In the genomic region with DNA sequence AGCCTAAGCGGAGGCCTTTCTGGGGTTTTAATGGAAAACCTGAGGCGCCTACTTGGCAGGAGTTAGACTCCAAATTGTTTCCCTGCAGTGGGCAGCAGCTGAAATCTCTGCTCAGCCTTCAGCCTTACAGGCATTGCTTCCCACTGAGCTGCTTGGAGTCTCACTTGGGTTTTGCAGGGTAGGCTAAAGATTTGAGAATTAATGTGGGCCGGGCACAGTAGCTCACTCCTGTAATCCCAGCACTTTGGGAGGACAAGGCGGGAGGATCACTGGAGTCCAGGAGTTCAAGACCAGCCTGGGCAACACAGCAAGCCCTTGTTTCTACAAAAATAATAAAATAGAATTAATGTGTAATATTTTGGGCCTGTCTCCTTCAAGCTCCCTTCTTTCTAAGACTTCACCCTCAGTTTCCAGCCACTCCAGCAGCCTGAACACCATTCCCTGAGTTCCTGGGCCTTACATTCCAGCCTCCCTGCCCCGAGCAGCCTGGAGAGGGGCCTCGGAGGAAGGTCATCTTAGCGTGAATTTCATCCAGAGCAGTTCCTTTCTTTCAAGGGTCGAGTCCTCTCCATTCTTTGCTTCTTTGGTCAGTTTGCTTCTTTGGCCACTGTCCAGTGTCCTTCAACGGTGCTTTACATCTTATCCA, we compare ENCODE assay signal across 1 cellular context.
TF ChIP-seq lines count a peak whose summit lies in the region.

No MANE protein-coding gene starts in this region.

TF ChIP-seq in GM12878, 131 proteins besides CTCF, POLR2A, EP300 and RAD21:
- TF ChIP-seq, protein P1, sequence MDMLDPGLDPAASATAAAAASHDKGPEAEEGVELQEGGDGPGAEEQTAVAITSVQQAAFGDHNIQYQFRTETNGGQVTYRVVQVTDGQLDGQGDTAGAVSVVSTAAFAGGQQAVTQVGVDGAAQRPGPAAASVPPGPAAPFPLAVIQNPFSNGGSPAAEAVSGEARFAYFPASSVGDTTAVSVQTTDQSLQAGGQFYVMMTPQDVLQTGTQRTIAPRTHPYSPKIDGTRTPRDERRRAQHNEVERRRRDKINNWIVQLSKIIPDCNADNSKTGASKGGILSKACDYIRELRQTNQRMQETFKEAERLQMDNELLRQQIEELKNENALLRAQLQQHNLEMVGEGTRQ (IDR thresholded peaks at IDR 0.05; ENCODE audit: borderline replicate concordance, low read depth, low read length): no peak
- TF ChIP-seq CBX3 (IDR thresholded peaks at IDR 0.05; ENCODE audit: borderline replicate concordance, low read depth) (no peak), MXI1 (IDR thresholded peaks at IDR 0.05; ENCODE audit: low read depth, low read length) (no peak), MEF2B (IDR thresholded peaks at IDR 0.05; ENCODE audit: partially characterized antibody, poor library complexity, severe bottlenecking) (no peak), IRF4 (IDR thresholded peaks at IDR 0.05; ENCODE audit: low read depth, low read length) (no peak), HSF1 (IDR thresholded peaks at IDR 0.05; ENCODE audit: low read depth, low read length) (no peak), E4F1 (IDR thresholded peaks at IDR 0.05; ENCODE audit: borderline replicate concordance, partially characterized antibody) (no peak), NFXL1 (IDR thresholded peaks at IDR 0.05; ENCODE audit: borderline replicate concordance) (no peak), CREM (IDR thresholded peaks at IDR 0.05; ENCODE audit: low read depth) (no peak), CREB1 (IDR thresholded peaks at IDR 0.05; ENCODE audit: low read depth) (no peak), POLR2AphosphoS2 (IDR thresholded peaks at IDR 0.05; ENCODE audit: low read depth, low read length) (no peak), ZNF217 (IDR thresholded peaks at IDR 0.05) (no peak), CUX1 (IDR thresholded peaks at IDR 0.05; ENCODE audit: insufficient replicate concordance, low read depth, low read length) (no peak)
- TF ChIP-seq, protein P2, sequence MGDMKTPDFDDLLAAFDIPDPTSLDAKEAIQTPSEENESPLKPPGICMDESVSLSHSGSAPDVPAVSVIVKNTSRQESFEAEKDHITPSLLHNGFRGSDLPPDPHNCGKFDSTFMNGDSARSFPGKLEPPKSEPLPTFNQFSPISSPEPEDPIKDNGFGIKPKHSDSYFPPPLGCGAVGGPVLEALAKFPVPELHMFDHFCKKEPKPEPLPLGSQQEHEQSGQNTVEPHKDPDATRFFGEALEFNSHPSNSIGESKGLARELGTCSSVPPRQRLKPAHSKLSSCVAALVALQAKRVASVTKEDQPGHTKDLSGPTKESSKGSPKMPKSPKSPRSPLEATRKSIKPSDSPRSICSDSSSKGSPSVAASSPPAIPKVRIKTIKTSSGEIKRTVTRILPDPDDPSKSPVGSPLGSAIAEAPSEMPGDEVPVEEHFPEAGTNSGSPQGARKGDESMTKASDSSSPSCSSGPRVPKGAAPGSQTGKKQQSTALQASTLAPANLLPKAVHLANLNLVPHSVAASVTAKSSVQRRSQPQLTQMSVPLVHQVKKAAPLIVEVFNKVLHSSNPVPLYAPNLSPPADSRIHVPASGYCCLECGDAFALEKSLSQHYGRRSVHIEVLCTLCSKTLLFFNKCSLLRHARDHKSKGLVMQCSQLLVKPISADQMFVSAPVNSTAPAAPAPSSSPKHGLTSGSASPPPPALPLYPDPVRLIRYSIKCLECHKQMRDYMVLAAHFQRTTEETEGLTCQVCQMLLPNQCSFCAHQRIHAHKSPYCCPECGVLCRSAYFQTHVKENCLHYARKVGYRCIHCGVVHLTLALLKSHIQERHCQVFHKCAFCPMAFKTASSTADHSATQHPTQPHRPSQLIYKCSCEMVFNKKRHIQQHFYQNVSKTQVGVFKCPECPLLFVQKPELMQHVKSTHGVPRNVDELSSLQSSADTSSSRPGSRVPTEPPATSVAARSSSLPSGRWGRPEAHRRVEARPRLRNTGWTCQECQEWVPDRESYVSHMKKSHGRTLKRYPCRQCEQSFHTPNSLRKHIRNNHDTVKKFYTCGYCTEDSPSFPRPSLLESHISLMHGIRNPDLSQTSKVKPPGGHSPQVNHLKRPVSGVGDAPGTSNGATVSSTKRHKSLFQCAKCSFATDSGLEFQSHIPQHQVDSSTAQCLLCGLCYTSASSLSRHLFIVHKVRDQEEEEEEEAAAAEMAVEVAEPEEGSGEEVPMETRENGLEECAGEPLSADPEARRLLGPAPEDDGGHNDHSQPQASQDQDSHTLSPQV (IDR thresholded peaks at IDR 0.05): no peak
